In the genomic region with DNA sequence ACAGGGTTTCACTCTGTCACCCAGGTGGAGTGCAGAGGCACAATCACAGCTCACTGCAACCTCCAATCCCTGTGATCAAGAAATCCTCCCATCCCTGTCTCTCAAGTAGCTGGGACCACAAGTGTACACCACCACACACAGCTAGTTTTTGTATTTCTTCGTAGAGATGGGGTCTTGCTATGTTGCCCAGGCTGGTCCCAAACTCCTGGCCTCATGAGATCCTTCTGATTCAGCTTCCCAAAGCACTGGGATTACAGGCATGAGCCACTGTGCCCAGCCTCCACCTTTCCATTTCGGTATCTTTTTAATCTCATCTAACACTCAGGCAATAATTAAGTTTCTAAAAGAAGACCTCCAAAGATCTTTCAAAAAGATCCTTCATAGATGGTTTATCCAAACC, we compare ENCODE assay signal across 29 cellular contexts.
"Had no signal": no experiment of that assay in that cellular context is flagged by ENCODE, and none has a peak within 500 bp of the region (broad histone marks: within the 10 kb centered on the region; RNA-seq: fewer than 3 reads in every experiment).

No MANE protein-coding gene starts in this region.

- H3K27ac Mint-ChIP-seq: activated CD4-positive, alpha-beta memory T cell treated with anti-CD3 and anti-CD28 coated beads for 36 hours; activated CD8-positive, alpha-beta memory T cell treated with anti-CD3 and anti-CD28 coated beads, Interleukin-2, amount 10 ng/mL, durations not matched to agents 7 days and 5 days; activated CD8-positive, alpha-beta T cell treated with anti-CD3 and anti-CD28 coated beads, Interleukin-2, amount 10 ng/mL, durations not matched to agents 7 days and 5 days; activated naive CD4-positive, alpha-beta T cell treated with anti-CD3 and anti-CD28 coated beads for 36 hours; activated naive CD4-positive, alpha-beta T cell treated with anti-CD3 and anti-CD28 coated beads, Interleukin-2, amount 50 U/mL, for 24 hours; activated naive CD8-positive, alpha-beta T cell treated with anti-CD3 and anti-CD28 coated beads for 36 hours; activated naive CD8-positive, alpha-beta T cell treated with anti-CD3 and anti-CD28 coated beads, Interleukin-2, amount 50 U/mL, for 24 hours; activated T-helper 1 cell treated with anti-CD3 and anti-CD28 coated beads, Interleukin-12 subunit alpha, Interleukin-12 subunit beta, Interleukin-2, Interleukin-4 antibody, amounts not matched to agents 30 ng/mL and 10 ng/mL and 1 ng/mL, durations not matched to agents 14 hours and 24 hours and 36 hours; activated T-helper 2 cell treated with anti-CD3 and anti-CD28 coated beads, Interferon-gamma antibody, Interleukin-2, Interleukin-4, amounts not matched to agents 10 μg/mL and 5 μg/mL and 100 μg/mL, durations not matched to agents 14 hours and 24 hours and 36 hours had no signal

- H3K4me1 Mint-ChIP-seq: activated CD8-positive, alpha-beta memory T cell treated with anti-CD3 and anti-CD28 coated beads, Interleukin-2, amount 10 ng/mL, durations not matched to agents 7 days and 5 days; activated naive CD4-positive, alpha-beta T cell treated with anti-CD3 and anti-CD28 coated beads, Interleukin-2, amount 50 U/mL, for 24 hours; activated naive CD8-positive, alpha-beta T cell treated with anti-CD3 and anti-CD28 coated beads, Interleukin-2, amount 50 U/mL, for 24 hours had no signal

- H3K9me3 ChIP-seq: adrenal gland, body of pancreas, gastrocnemius medialis, heart right ventricle had no signal

- ATAC-seq: activated CD8-positive, alpha-beta memory T cell treated with anti-CD3 and anti-CD28 coated beads, Interleukin-2, amount 10 ng/mL, durations not matched to agents 7 days and 5 days; activated CD8-positive, alpha-beta T cell treated with anti-CD3 and anti-CD28 coated beads, Interleukin-2, amount 10 ng/mL, durations not matched to agents 7 days and 5 days; activated naive CD8-positive, alpha-beta T cell treated with anti-CD3 and anti-CD28 coated beads, Interleukin-2, amount 50 U/mL, for 24 hours; body of pancreas; foreskin keratinocyte; heart right ventricle had no signal

- DNase-seq: activated CD4-positive, alpha-beta memory T cell treated with anti-CD3 and anti-CD28 coated beads for 36 hours; activated CD4-positive, alpha-beta T cell treated with anti-CD3 and anti-CD28 coated beads for 1 hour; activated CD4-positive, alpha-beta T cell treated with anti-CD3 and anti-CD28 coated beads for 4 hours; activated CD4-positive, alpha-beta T cell treated with anti-CD3 and anti-CD28 coated beads, Interleukin-2, amount 50 U/mL, for 1 hour; activated CD8-positive, alpha-beta memory T cell treated with anti-CD3 and anti-CD28 coated beads, Interleukin-2, amount 10 ng/mL, durations not matched to agents 7 days and 5 days; activated CD8-positive, alpha-beta memory T cell treated with anti-CD3 and anti-CD28 coated beads, Interleukin-2, amount 50 U/mL, for 4 hours; activated CD8-positive, alpha-beta T cell treated with anti-CD3 and anti-CD28 coated beads, Interleukin-2, amount 10 ng/mL, durations not matched to agents 7 days and 5 days; activated effector memory CD4-positive, alpha-beta T cell treated with anti-CD3 and anti-CD28 coated beads, Interleukin-2, amount 50 U/mL, for 16 hours; activated naive CD4-positive, alpha-beta T cell treated with anti-CD3 and anti-CD28 coated beads for 36 hours; activated naive CD8-positive, alpha-beta T cell treated with anti-CD3 and anti-CD28 coated beads for 36 hours; activated naive CD8-positive, alpha-beta T cell treated with anti-CD3 and anti-CD28 coated beads, Interleukin-2, amount 50 U/mL, for 24 hours; activated T-cell treated with anti-CD3 and anti-CD28 coated beads, Interleukin-2, amount 50 U/mL, for 1 hour; activated T-cell treated with anti-CD3 and anti-CD28 coated beads, Interleukin-2, amount 50 U/mL, for 48 hours; adrenal gland; amygdala; aorta; body of pancreas; caudate nucleus; cortex of kidney; dermis blood vessel endothelial cell; effector CD4-positive, alpha-beta T cell; foreskin keratinocyte; gastrocnemius medialis; heart right ventricle; T-helper 2 cell had no signal

- H3K27me3 Mint-ChIP-seq: activated CD4-positive, alpha-beta memory T cell treated with anti-CD3 and anti-CD28 coated beads for 36 hours; activated CD8-positive, alpha-beta memory T cell treated with anti-CD3 and anti-CD28 coated beads, Interleukin-2, amount 10 ng/mL, durations not matched to agents 7 days and 5 days; activated naive CD4-positive, alpha-beta T cell treated with anti-CD3 and anti-CD28 coated beads, Interleukin-2, amount 50 U/mL, for 24 hours; activated naive CD8-positive, alpha-beta T cell treated with anti-CD3 and anti-CD28 coated beads for 36 hours; activated naive CD8-positive, alpha-beta T cell treated with anti-CD3 and anti-CD28 coated beads, Interleukin-2, amount 50 U/mL, for 24 hours had no signal

- H3K27me3 ChIP-seq: adrenal gland, body of pancreas, foreskin keratinocyte, gastrocnemius medialis, heart right ventricle, hepatocyte had no signal

- H3K4me2 ChIP-seq: hepatocyte had no signal

- H3K4me3 ChIP-seq: adrenal gland, body of pancreas, gastrocnemius medialis, heart right ventricle, hepatocyte had no signal

- H3K27ac ChIP-seq: adrenal gland, body of pancreas, foreskin keratinocyte, heart right ventricle, hepatocyte had no signal

- H3K36me3 Mint-ChIP-seq: activated CD4-positive, alpha-beta memory T cell treated with anti-CD3 and anti-CD28 coated beads for 36 hours; activated CD8-positive, alpha-beta memory T cell treated with anti-CD3 and anti-CD28 coated beads, Interleukin-2, amount 10 ng/mL, durations not matched to agents 7 days and 5 days had no signal

- H3K36me3 ChIP-seq: adrenal gland, gastrocnemius medialis, heart right ventricle had no signal

- H2AFZ ChIP-seq: hepatocyte had no signal

- H3K4me3 Mint-ChIP-seq: activated CD4-positive, alpha-beta memory T cell treated with anti-CD3 and anti-CD28 coated beads for 36 hours; activated CD8-positive, alpha-beta memory T cell treated with anti-CD3 and anti-CD28 coated beads, Interleukin-2, amount 10 ng/mL, durations not matched to agents 7 days and 5 days; activated CD8-positive, alpha-beta T cell treated with anti-CD3 and anti-CD28 coated beads, Interleukin-2, amount 10 ng/mL, durations not matched to agents 7 days and 5 days; activated naive CD4-positive, alpha-beta T cell treated with anti-CD3 and anti-CD28 coated beads for 36 hours; activated naive CD4-positive, alpha-beta T cell treated with anti-CD3 and anti-CD28 coated beads, Interleukin-2, amount 50 U/mL, for 24 hours; activated naive CD8-positive, alpha-beta T cell treated with anti-CD3 and anti-CD28 coated beads for 36 hours; activated naive CD8-positive, alpha-beta T cell treated with anti-CD3 and anti-CD28 coated beads, Interleukin-2, amount 50 U/mL, for 24 hours; activated T-helper 1 cell treated with anti-CD3 and anti-CD28 coated beads, Interleukin-12 subunit alpha, Interleukin-12 subunit beta, Interleukin-2, Interleukin-4 antibody, amounts not matched to agents 30 ng/mL and 10 ng/mL and 1 ng/mL, durations not matched to agents 14 hours and 24 hours and 36 hours had no signal

- H3K9me3 Mint-ChIP-seq: activated CD4-positive, alpha-beta memory T cell treated with anti-CD3 and anti-CD28 coated beads for 36 hours; activated naive CD4-positive, alpha-beta T cell treated with anti-CD3 and anti-CD28 coated beads, Interleukin-2, amount 50 U/mL, for 24 hours; activated naive CD8-positive, alpha-beta T cell treated with anti-CD3 and anti-CD28 coated beads for 36 hours; activated T-helper 1 cell treated with anti-CD3 and anti-CD28 coated beads, Interleukin-12 subunit alpha, Interleukin-12 subunit beta, Interleukin-2, Interleukin-4 antibody, amounts not matched to agents 30 ng/mL and 10 ng/mL and 1 ng/mL, durations not matched to agents 14 hours and 24 hours and 36 hours; activated T-helper 2 cell treated with anti-CD3 and anti-CD28 coated beads, Interferon-gamma antibody, Interleukin-2, Interleukin-4, amounts not matched to agents 10 μg/mL and 5 μg/mL and 100 μg/mL, durations not matched to agents 14 hours and 24 hours and 36 hours had no signal
